Comparison of ENCODE assay signal across 11 cellular contexts in genomic region chr5:1568201-1568979, GRCh38. TPM values are rescaled to one million over a fixed set of nuclear protein-coding genes. Genes with fewer than 3 reads are reported as not detected.
DNase-seq lines count a peak whose midpoint lies in the region; ATAC-seq, FAIRE-seq and TF ChIP-seq lines count a peak whose summit lies in the region.
"Had no signal": no experiment of that assay in that cellular context is flagged by ENCODE, and none has a peak within 500 bp of the region (broad histone marks: within the 10 kb centered on the region; RNA-seq: fewer than 3 reads in every experiment).

No MANE protein-coding gene starts in this region.

- no peaks in the 10 kb centered on the region; the same call in 1 of the 2 replicates for H4K20me1 ChIP-seq in K562 (replicated peaks; ENCODE audit: control insufficient read depth, insufficient read depth, low read length)

- FAIRE-seq in K562 (lab: Jason Lieb, UNC) = no peak
- FAIRE-seq: colon had no signal

- 0 out of 2 replicates have a peak, but pooled peaks cover 4% of the 10 kb centered on the region for H3K9me3 ChIP-seq in K562 (replicated peaks; ENCODE audit: control insufficient read depth, insufficient read depth, low read depth, low read length)
- no peaks in the 10 kb centered on the region for H3K9me3 ChIP-seq in CD8-positive, alpha-beta T cell (ENCODE audit: low read length)

- intact Hi-C loops in K562 (cut with micrococcal nuclease) = no loop called here
- intact Hi-C loops in CD8-positive, alpha-beta T cell (cut with DNase I, micrococcal nuclease) = no loop called here

- DNase-seq in HS-5 (ENCODE audit: low read depth) (peak; percentile 87), K562 (ENCODE audit: extremely low read depth in 1 of 4, low spot score in 3 of 4) (no peak), superior temporal gyrus (ENCODE audit: extremely low spot score) (peak; percentile 35), GM19240 (ENCODE audit: insufficient read length, low spot score) (no peak), NCI-H1694 treated with DMSO at 0.1 percent for 48 hours (lab: John Stamatoyannopoulos, UW) (no peak), immature natural killer cell (no peak)
- DNase-seq in CD8-positive, alpha-beta T cell = no peak
- DNase-seq: Kasumi-1, T-helper 9 cell had no signal

- no peaks in the 10 kb centered on the region for H3K27me3 Mint-ChIP-seq in CD8-positive, alpha-beta T cell (ENCODE audit: low read depth)
- peaks cover 0 to 2% (median 0%) of the 10 kb centered on the region in 3 donors for H3K27me3 Mint-ChIP-seq in immature natural killer cell (ENCODE audit: low read depth in 3 of 3)

- in situ Hi-C loops in K562 (cut with MboI) = loop anchor here (5.0 kb wide), 1 partner anchor 1306 kb away; no protein-coding TSS in a partner anchor

- H3K4me1 ChIP-seq in K562 (replicated peaks in 1 of 2; ENCODE audit: control insufficient read depth in 2 of 2, insufficient read depth in 2 of 2, low read length in 2 of 2) = peaks cover 0 to 13% of the 10 kb centered on the region in 2 experiments; a peak in 2 of 5 replicates
- H3K4me1 ChIP-seq in CD8-positive, alpha-beta T cell (ENCODE audit: insufficient read depth, low read length) = no peaks in the 10 kb centered on the region

- no peak for TF ChIP-seq CTCF in K562 (IDR thresholded peaks at IDR 0.05 in 2 of 3, conservative IDR thresholded peaks at IDR 0.05 in 1 of 3; ENCODE audit: insufficient read depth in 2 of 3, low read depth in 1 of 3, low read length in 3 of 3)
- no peak for TF ChIP-seq CTCF in CD8-positive, alpha-beta T cell (IDR thresholded peaks at IDR 0.05)

- no peak overlapping the region for H3K4me2 ChIP-seq in K562 (ENCODE audit: insufficient read depth, low read length)

- no peak for TF ChIP-seq EP300 in K562 (IDR thresholded peaks at IDR 0.05; ENCODE audit: low read length)

- no peaks in the 10 kb centered on the region for H3K4me1 Mint-ChIP-seq in CD8-positive, alpha-beta T cell (ENCODE audit: low read depth)
- peaks cover 0 to 2% of the 10 kb centered on the region in 2 donors for H3K4me1 Mint-ChIP-seq in immature natural killer cell

- 32% methylated on average over 12 of the region's 12 CpGs for WGBS in K562 (ENCODE audit: insufficient coverage, low coverage, missing lambda C conversion rate)

- no peak for TF ChIP-seq RAD21 in K562 (CRISPR knock-in tag; conservative IDR thresholded peaks at IDR 0.05 in 1 of 2, IDR thresholded peaks at IDR 0.05 in 1 of 2)

- POLR2A ChIA-PET in K562 (lab: Yijun Ruan, JAX) = no interaction called here
- POLR2A ChIA-PET in CD8-positive, alpha-beta T cell (lab: Charles Lee) = no interaction called here

- no peaks in the 10 kb centered on the region for H3K9me3 Mint-ChIP-seq in CD8-positive, alpha-beta T cell
- no peaks in the 10 kb centered on the region for H3K9me3 Mint-ChIP-seq in immature natural killer cell

- H3K27ac Mint-ChIP-seq in CD8-positive, alpha-beta T cell = no peak overlapping the region
- no peak overlapping the region for H3K27ac Mint-ChIP-seq in immature natural killer cell

- no peak for TF ChIP-seq POLR2A in K562 (conservative IDR thresholded peaks at IDR 0.05)

- H3K4me3 ChIP-seq in K562 = no peak overlapping the region
- H3K4me3 ChIP-seq in CD8-positive, alpha-beta T cell (ENCODE audit: low read depth, low read length) = no peak overlapping the region

- no peak overlapping the region for H3K27ac ChIP-seq in K562 (ENCODE audit: extremely low read depth, low read depth, low read length)
- peak overlapping the region; percentile 20 for H3K27ac ChIP-seq in layer of hippocampus (ENCODE audit: low read depth, low read length)
- H3K27ac ChIP-seq in CD8-positive, alpha-beta T cell (ENCODE audit: low read depth, low read length) = no peak overlapping the region

- H3K9ac ChIP-seq in K562 (ENCODE audit: insufficient read depth in 1 of 2, low read depth in 2 of 2, low read length in 2 of 2) = no peak overlapping the region

- H3K36me3 ChIP-seq in K562 (ENCODE audit: control insufficient read depth, insufficient read depth, low read length) = peaks cover 7% of the 10 kb centered on the region; the same call in 1 of the 3 replicates
- no peaks in the 10 kb centered on the region for H3K36me3 ChIP-seq in CD8-positive, alpha-beta T cell (ENCODE audit: insufficient read depth, low read length)

- H3K4me3 Mint-ChIP-seq in CD8-positive, alpha-beta T cell = no peak overlapping the region
- no peak overlapping the region for H3K4me3 Mint-ChIP-seq in immature natural killer cell

- H3K79me2 ChIP-seq in K562 (ENCODE audit: control insufficient read depth, insufficient read depth, low read length) = no peaks in the 10 kb centered on the region

- no peaks in the 10 kb centered on the region for H3K9me1 ChIP-seq in K562 (ENCODE audit: control insufficient read depth, insufficient read depth, low read length)

- BruUV-seq in K562 (replicated peaks; lab: Mats Ljungman, UMichigan) = TSS peak; percentile 29

- no peak overlapping the region for H2AFZ ChIP-seq in K562 (ENCODE audit: low read depth, low read length)

- H3K36me3 Mint-ChIP-seq in CD8-positive, alpha-beta T cell = peaks cover 37% of the 10 kb centered on the region
- H3K36me3 Mint-ChIP-seq in immature natural killer cell = peaks cover 0 to 17% (median 12%) of the 10 kb centered on the region in 3 donors

- CTCF ChIA-PET in K562 (lab: Yijun Ruan, JAX; ENCODE audit: low intra/inter-chr PET ratio) = no interaction called here
- CTCF ChIA-PET in CD8-positive, alpha-beta T cell (lab: Charles Lee) = no interaction called here

- H3K27me3 ChIP-seq in K562 (ENCODE audit: control insufficient read depth in 2 of 2, insufficient read depth in 2 of 2, low read length in 2 of 2) (peaks cover 11 to 32% of the 10 kb centered on the region in 2 experiments; a peak in 4 of 5 replicates), layer of hippocampus (ENCODE audit: control insufficient read depth, insufficient read depth, low read length) (no peaks in the 10 kb centered on the region)
- H3K27me3 ChIP-seq in CD8-positive, alpha-beta T cell (ENCODE audit: insufficient read depth, low read length) = no peaks in the 10 kb centered on the region

- no peak for ATAC-seq in K562
- ATAC-seq in CD8-positive, alpha-beta T cell = no peak

TF ChIP-seq in K562, 482 proteins besides CTCF, POLR2A, EP300 and RAD21:
- TF ChIP-seq ZHX1 (conservative IDR thresholded peaks at IDR 0.05; ENCODE audit: low read length) (no peak), C11orf30 (IDR thresholded peaks at IDR 0.05; ENCODE audit: low read depth) (peak; percentile 41; the same call in 1 of the 2 replicates), ZNF316 (IDR thresholded peaks at IDR 0.05) (peak; percentile 55; the same call in 1 of the 2 replicates), NR2C1 (IDR thresholded peaks at IDR 0.05) (no peak), NR2C1 (tag; IDR thresholded peaks at IDR 0.05) (0 out of 2 replicates have a peak, but pooled peaks have one; percentile 20)

RNA-seq across cellular contexts. Expression of gene LPCAT1, which starts 44.6 kb away (rescaled TPM):
- 26.9 and 48.0 TPM in 2 replicates for total RNA-seq in K562 (2011; cell fraction: chromatin; rRNA removed; ENCODE audit: low replicate concordance)
- 30.5 and 38.2 TPM in 2 replicates for total RNA-seq in K562 (2011; cell fraction: nucleolus; rRNA removed)
- total RNA-seq in K562 (2011; cell fraction: nucleoplasm; rRNA removed) = 24.9 and 32.4 TPM in 2 replicates
- total RNA-seq in K562 (2014; rRNA removed) = 13.6 and 13.9 TPM in 2 replicates
- total RNA-seq in K562 (2014; rRNA removed; fragmentation: Illumina TruSeq; extraction: Trizol) = 9.2 and 11.1 TPM in 2 replicates
- total RNA-seq in K562 (2015; rRNA removed; fragmentation: Illumina TruSeq; extraction: Trizol) = 15.5 and 18.4 TPM in 2 replicates
- total RNA-seq in K562 (2021) = 18.4 and 20.8 TPM in 2 replicates
- polyA plus RNA-seq in K562 (2011; rRNA removed) = 17.0 and 20.6 TPM in 2 replicates
- polyA plus RNA-seq in K562 (2011; cell fraction: cytosol; rRNA removed) = 14.5 and 16.7 TPM in 2 replicates
- polyA plus RNA-seq in K562 (2011; cell fraction: nucleus; rRNA removed) = 32.2 and 34.4 TPM in 2 replicates
- polyA plus RNA-seq in K562 (2012) = 10.5 and 12.5 TPM in 2 replicates
- 15.2 TPM in 2 replicates for polyA plus RNA-seq in K562 (2014; fragmentation: Illumina TruSeq; extraction: Trizol)
- polyA plus RNA-seq in K562 (2014; fragmentation: Nextera tagmentation; extraction: Ambion mirVana) = under 1 TPM; 0.14 to 0.53 TPM
- polyA plus RNA-seq in K562 (2014; rRNA removed) = 13.1 and 14.9 TPM in 2 replicates
- 10.9 and 14.5 TPM in 2 replicates for polyA minus RNA-seq in K562 (2011; rRNA and poly(A)+ RNA removed)
- 13.2 and 14.3 TPM in 2 replicates for polyA minus RNA-seq in K562 (2011; cell fraction: cytosol; rRNA and poly(A)+ RNA removed)
- polyA minus RNA-seq in K562 (2011; cell fraction: nucleus; rRNA and poly(A)+ RNA removed) = 9.4 and 24.4 TPM in 2 replicates
- 10 to 100 TPM; 28.8 to 29.1 TPM for total RNA-seq in CD8-positive, alpha-beta T cell
- 100 to 1,000 TPM; 107 to 255 (median 144) TPM for polyA plus RNA-seq in immature natural killer cell

Comparison
In these comparisons a context has a peak if more than half of its experiments do, and no peak if none do; other contexts are left out.
1. DNase-seq: peak in HS-5 (single experiment) and superior temporal gyrus (single experiment); none in K562 (0 of 4), CD8-positive, alpha-beta T cell (0 of 7), GM19240 (single experiment), NCI-H1694 treated with DMSO at 0.1 percent for 48 hours (single experiment) and immature natural killer cell (0 of 3).